ENCODE assay signal across 2 cellular contexts in genomic region chr15:75207618-75208500, GRCh38.
TF ChIP-seq lines count a peak whose summit lies in the region.

No MANE protein-coding gene starts in this region.

TF ChIP-seq in HepG2, 621 proteins besides CTCF, POLR2A, EP300 and RAD21:
- 0 out of 2 replicates have a peak, but pooled peaks have one; percentile 25 for TF ChIP-seq MTA1 (CRISPR knock-in tag; IDR thresholded peaks at IDR 0.05; ENCODE audit: borderline replicate concordance)
- TF ChIP-seq AGO2 (optimal IDR thresholded peaks at IDR 0.05; ENCODE audit: low read depth, low read length) = peak; percentile 51
- TF ChIP-seq ZBTB33 (CRISPR knock-in tag; IDR thresholded peaks at IDR 0.05) = no peak
TF ChIP-seq in HepG2: peak in this region for 2.

TF ChIP-seq in H1, 55 proteins besides CTCF, POLR2A, EP300 and RAD21:
- no peak for TF ChIP-seq HDAC6 (IDR thresholded peaks at IDR 0.05; ENCODE audit: low read depth, low read length)
- TF ChIP-seq SAP30 (IDR thresholded peaks at IDR 0.05; ENCODE audit: insufficient read depth, insufficient replicate concordance, low read length) = no peak
- no peak for TF ChIP-seq SIX5 (IDR thresholded peaks at IDR 0.05; ENCODE audit: low read depth, low read length)
- TF ChIP-seq TAF7 (optimal IDR thresholded peaks at IDR 0.05; ENCODE audit: borderline replicate concordance, low read depth, low read length) = no peak
